ENCODE assay signal across 37 cellular contexts in genomic region chr2:128958241-128958640, GRCh38.
"Had no signal": no experiment of that assay in that cellular context is flagged by ENCODE, and none has a peak within 500 bp of the region (broad histone marks: within the 10 kb centered on the region; RNA-seq: fewer than 3 reads in every experiment).

No MANE protein-coding gene starts in this region.

- H3K4me1 ChIP-seq: adrenal gland, ascending aorta, body of pancreas, breast epithelium had no signal

- H3K9me3 ChIP-seq: body of pancreas had no signal

- DNase-seq: activated effector memory CD4-positive, alpha-beta T cell treated with anti-CD3 and anti-CD28 coated beads, Interleukin-2, amount 50 U/mL, for 16 hours; activated effector memory CD4-positive, alpha-beta T cell treated with Interleukin-2 at 50 U/mL for 16 hours; activated gamma-delta T cell; activated gamma-delta T cell treated with Interleukin-2 at 50 U/mL for 16 hours; activated naive CD4-positive, alpha-beta T cell; activated naive CD4-positive, alpha-beta T cell treated with anti-CD3 and anti-CD28 coated beads for 36 hours; activated naive CD4-positive, alpha-beta T cell treated with anti-CD3 and anti-CD28 coated beads, Interleukin-2, amount 10 ng/mL, durations not matched to agents 7 days and 5 days; activated naive CD4-positive, alpha-beta T cell treated with anti-CD3 and anti-CD28 coated beads, Interleukin-2, amount 50 U/mL, for 16 hours; activated naive CD4-positive, alpha-beta T cell treated with Interleukin-2 at 50 U/mL for 16 hours; activated naive CD8-positive, alpha-beta T cell treated with anti-CD3 and anti-CD28 coated beads for 36 hours; activated naive CD8-positive, alpha-beta T cell treated with anti-CD3 and anti-CD28 coated beads, Interleukin-2, amount 10 ng/mL, durations not matched to agents 7 days and 5 days; activated naive CD8-positive, alpha-beta T cell treated with anti-CD3 and anti-CD28 coated beads, Interleukin-2, amount 50 U/mL, for 24 hours; activated T-cell treated with anti-CD3 and anti-CD28 coated beads, Interleukin-2, amount 50 U/mL, for 1 hour; activated T-cell treated with anti-CD3 and anti-CD28 coated beads, Interleukin-2, amount 50 U/mL, for 4 hours; activated T-cell treated with anti-CD3 and anti-CD28 coated beads, Interleukin-2, amount 50 U/mL, for 48 hours; activated T-cell treated with anti-CD3 and anti-CD28 coated beads, Interleukin-2, amount 50 U/mL, for 72 hours; adrenal gland; amniotic stem cell; amygdala; anterior cingulate cortex; aorta; body of pancreas; brain microvascular endothelial cell; caudate nucleus; central memory CD4-positive, alpha-beta T cell; cerebellar nuclear complex had no signal

- H3K9me3 Mint-ChIP-seq: activated naive CD4-positive, alpha-beta T cell treated with anti-CD3 and anti-CD28 coated beads, Interleukin-2, amount 10 ng/mL, durations not matched to agents 7 days and 5 days; activated T-helper 2 cell treated with anti-CD3 and anti-CD28 coated beads, Interferon-gamma antibody, Interleukin-2, Interleukin-4, amounts not matched to agents 10 μg/mL and 5 μg/mL and 100 μg/mL, durations not matched to agents 14 hours and 24 hours and 36 hours had no signal

- ATAC-seq: activated naive CD4-positive, alpha-beta T cell treated with anti-CD3 and anti-CD28 coated beads, Interleukin-2, amount 50 U/mL, for 72 hours; activated naive CD8-positive, alpha-beta T cell treated with anti-CD3 and anti-CD28 coated beads, Interleukin-2, amount 50 U/mL, for 24 hours; activated T-cell treated with anti-CD3 and anti-CD28 coated beads, Interleukin-2, amount 50 U/mL, for 4 hours; activated T-cell treated with anti-CD3 and anti-CD28 coated beads, Interleukin-2, amount 50 U/mL, for 72 hours; activated T-helper 17 cell treated with anti-CD3 and anti-CD28 coated beads, Interleukin-2, amount 50 U/mL, for 72 hours; body of pancreas had no signal

- H3K27ac Mint-ChIP-seq: activated naive CD4-positive, alpha-beta T cell treated with anti-CD3 and anti-CD28 coated beads for 36 hours; activated naive CD4-positive, alpha-beta T cell treated with anti-CD3 and anti-CD28 coated beads, Interleukin-2, amount 10 ng/mL, durations not matched to agents 7 days and 5 days; activated naive CD4-positive, alpha-beta T cell treated with anti-CD3 and anti-CD28 coated beads, Interleukin-2, amount 50 U/mL, for 24 hours; activated naive CD4-positive, alpha-beta T cell treated with anti-CD3 and anti-CD28 coated beads, Interleukin-2, amount 50 U/mL, for 72 hours; activated naive CD8-positive, alpha-beta T cell; activated naive CD8-positive, alpha-beta T cell treated with anti-CD3 and anti-CD28 coated beads for 36 hours; activated naive CD8-positive, alpha-beta T cell treated with anti-CD3 and anti-CD28 coated beads, Interleukin-2, amount 10 ng/mL, durations not matched to agents 7 days and 5 days; activated naive CD8-positive, alpha-beta T cell treated with anti-CD3 and anti-CD28 coated beads, Interleukin-2, amount 50 U/mL, for 24 hours; activated T-cell treated with anti-CD3 and anti-CD28 coated beads, Interleukin-2, amount 50 U/mL, for 72 hours; activated T-helper 1 cell treated with anti-CD3 and anti-CD28 coated beads, Interleukin-12 subunit alpha, Interleukin-12 subunit beta, Interleukin-2, Interleukin-4 antibody, amounts not matched to agents 30 ng/mL and 10 ng/mL and 1 ng/mL, durations not matched to agents 14 hours and 24 hours and 36 hours; activated T-helper 17 cell treated with anti-CD3 and anti-CD28 coated beads, Interleukin-2, amount 50 U/mL, for 72 hours; activated T-helper 2 cell treated with anti-CD3 and anti-CD28 coated beads, Interferon-gamma antibody, Interleukin-2, Interleukin-4, amounts not matched to agents 10 μg/mL and 5 μg/mL and 100 μg/mL, durations not matched to agents 14 hours and 24 hours and 36 hours had no signal

- H3K27me3 Mint-ChIP-seq: activated naive CD8-positive, alpha-beta T cell; activated naive CD8-positive, alpha-beta T cell treated with anti-CD3 and anti-CD28 coated beads for 36 hours; activated naive CD8-positive, alpha-beta T cell treated with anti-CD3 and anti-CD28 coated beads, Interleukin-2, amount 50 U/mL, for 24 hours; activated T-helper 17 cell treated with anti-CD3 and anti-CD28 coated beads, Interleukin-2, amount 50 U/mL, for 72 hours; central memory CD8-positive, alpha-beta T cell had no signal

- H3K36me3 Mint-ChIP-seq: activated naive CD4-positive, alpha-beta T cell treated with anti-CD3 and anti-CD28 coated beads, Interleukin-2, amount 10 ng/mL, durations not matched to agents 7 days and 5 days; activated naive CD4-positive, alpha-beta T cell treated with anti-CD3 and anti-CD28 coated beads, Interleukin-2, amount 50 U/mL, for 24 hours; activated naive CD4-positive, alpha-beta T cell treated with anti-CD3 and anti-CD28 coated beads, Interleukin-2, amount 50 U/mL, for 72 hours; activated naive CD8-positive, alpha-beta T cell; activated naive CD8-positive, alpha-beta T cell treated with anti-CD3 and anti-CD28 coated beads for 36 hours; activated naive CD8-positive, alpha-beta T cell treated with anti-CD3 and anti-CD28 coated beads, Interleukin-2, amount 10 ng/mL, durations not matched to agents 7 days and 5 days; brain had no signal

- H3K4me3 Mint-ChIP-seq: activated naive CD4-positive, alpha-beta T cell treated with anti-CD3 and anti-CD28 coated beads for 36 hours; activated naive CD4-positive, alpha-beta T cell treated with anti-CD3 and anti-CD28 coated beads, Interleukin-2, amount 10 ng/mL, durations not matched to agents 7 days and 5 days; activated naive CD4-positive, alpha-beta T cell treated with anti-CD3 and anti-CD28 coated beads, Interleukin-2, amount 50 U/mL, for 24 hours; activated naive CD8-positive, alpha-beta T cell; activated naive CD8-positive, alpha-beta T cell treated with anti-CD3 and anti-CD28 coated beads for 36 hours; activated naive CD8-positive, alpha-beta T cell treated with anti-CD3 and anti-CD28 coated beads, Interleukin-2, amount 10 ng/mL, durations not matched to agents 7 days and 5 days; activated naive CD8-positive, alpha-beta T cell treated with anti-CD3 and anti-CD28 coated beads, Interleukin-2, amount 50 U/mL, for 24 hours; activated T-cell treated with anti-CD3 and anti-CD28 coated beads, Interleukin-2, amount 50 U/mL, for 4 hours; activated T-cell treated with anti-CD3 and anti-CD28 coated beads, Interleukin-2, amount 50 U/mL, for 72 hours; activated T-helper 1 cell treated with anti-CD3 and anti-CD28 coated beads, Interleukin-12 subunit alpha, Interleukin-12 subunit beta, Interleukin-2, Interleukin-4 antibody, amounts not matched to agents 30 ng/mL and 10 ng/mL and 1 ng/mL, durations not matched to agents 14 hours and 24 hours and 36 hours; activated T-helper 17 cell treated with anti-CD3 and anti-CD28 coated beads, Interleukin-2, amount 50 U/mL, for 72 hours; brain; central memory CD8-positive, alpha-beta T cell had no signal

- H3K27me3 ChIP-seq: adrenal gland, ascending aorta, body of pancreas, brain microvascular endothelial cell, breast epithelium, cardiac muscle cell had no signal

- H3K4me1 Mint-ChIP-seq: activated naive CD4-positive, alpha-beta T cell treated with anti-CD3 and anti-CD28 coated beads, Interleukin-2, amount 10 ng/mL, durations not matched to agents 7 days and 5 days; activated naive CD4-positive, alpha-beta T cell treated with anti-CD3 and anti-CD28 coated beads, Interleukin-2, amount 50 U/mL, for 24 hours; activated naive CD8-positive, alpha-beta T cell treated with anti-CD3 and anti-CD28 coated beads for 36 hours; activated naive CD8-positive, alpha-beta T cell treated with anti-CD3 and anti-CD28 coated beads, Interleukin-2, amount 10 ng/mL, durations not matched to agents 7 days and 5 days; activated naive CD8-positive, alpha-beta T cell treated with anti-CD3 and anti-CD28 coated beads, Interleukin-2, amount 50 U/mL, for 24 hours; activated T-helper 17 cell treated with anti-CD3 and anti-CD28 coated beads, Interleukin-2, amount 50 U/mL, for 72 hours; central memory CD8-positive, alpha-beta T cell had no signal

- H3K4me3 ChIP-seq: adrenal gland, ascending aorta, body of pancreas, breast epithelium, cardiac muscle cell had no signal

- H3K27ac ChIP-seq: adrenal gland, ascending aorta, body of pancreas, brain microvascular endothelial cell, breast epithelium, cardiac muscle cell had no signal

- H3K36me3 ChIP-seq: adrenal gland, ascending aorta, brain microvascular endothelial cell, breast epithelium, cardiac muscle cell had no signal
